ENCODE assay signal across 36 cellular contexts in genomic region chr19:436413-436950, GRCh38. TPM values are rescaled to one million over a fixed set of nuclear protein-coding genes. Genes with fewer than 3 reads are reported as not detected.
"Had no signal": no experiment of that assay in that cellular context is flagged by ENCODE, and none has a peak within 500 bp of the region (broad histone marks: within the 10 kb centered on the region; RNA-seq: fewer than 3 reads in every experiment).

No MANE protein-coding gene starts in this region.

- H3K4me3 ChIP-seq: ascending aorta, breast epithelium, PC-9 had no signal

- H3K4me3 Mint-ChIP-seq: activated B cell treated with CpG ODN at 0.5 μM for 24 hours; activated CD4-positive, alpha-beta memory T cell treated with anti-CD3 and anti-CD28 coated beads, Interleukin-2, amount 10 ng/mL, durations not matched to agents 7 days and 5 days; activated CD8-positive, alpha-beta memory T cell treated with anti-CD3 and anti-CD28 coated beads, Interleukin-2, amount 10 ng/mL, durations not matched to agents 7 days and 5 days; activated naive CD8-positive, alpha-beta T cell treated with anti-CD3 and anti-CD28 coated beads for 36 hours; T-cell had no signal

- H3K4me1 ChIP-seq: ascending aorta, breast epithelium had no signal

- H3K4me2 ChIP-seq: KMS-11, PC-9 had no signal

- H3K27me3 ChIP-seq: ascending aorta, breast epithelium had no signal

- H3K9me3 ChIP-seq: ascending aorta, breast epithelium had no signal

- H3K27me3 Mint-ChIP-seq: activated CD4-positive, alpha-beta memory T cell treated with anti-CD3 and anti-CD28 coated beads, Interleukin-2, amount 10 ng/mL, durations not matched to agents 7 days and 5 days; activated CD8-positive, alpha-beta memory T cell treated with anti-CD3 and anti-CD28 coated beads, Interleukin-2, amount 10 ng/mL, durations not matched to agents 7 days and 5 days had no signal

- DNase-seq: activated B cell treated with CpG ODN at 0.5 μM for 24 hours; activated CD4-positive, alpha-beta memory T cell treated with anti-CD3 and anti-CD28 coated beads, Interleukin-2, amount 10 ng/mL, durations not matched to agents 7 days and 5 days; activated CD4-positive, alpha-beta T cell treated with anti-CD3 and anti-CD28 coated beads for 4 hours; activated CD4-positive, CD25-positive, alpha-beta regulatory T cell treated with anti-CD3 and anti-CD28 coated beads, Interleukin-2, amount 50 U/mL, for 72 hours; activated CD8-positive, alpha-beta memory T cell treated with anti-CD3 and anti-CD28 coated beads for 24 hours; activated CD8-positive, alpha-beta memory T cell treated with anti-CD3 and anti-CD28 coated beads, Interleukin-2, amount 10 ng/mL, durations not matched to agents 7 days and 5 days; activated CD8-positive, alpha-beta memory T cell treated with anti-CD3 and anti-CD28 coated beads, Interleukin-2, amount 50 U/mL, for 48 hours; activated effector memory CD4-positive, alpha-beta T cell treated with Interleukin-2 at 50 U/mL for 16 hours; activated naive CD4-positive, alpha-beta T cell; activated naive CD4-positive, alpha-beta T cell treated with anti-CD3 and anti-CD28 coated beads, Interleukin-2, amount 50 U/mL, for 16 hours; activated naive CD8-positive, alpha-beta T cell treated with anti-CD3 and anti-CD28 coated beads for 36 hours; activated T-cell treated with anti-CD3 and anti-CD28 coated beads, Interleukin-2, amount 50 U/mL, for 48 hours; amniotic stem cell; MM.1S; MV-4-11; NCI-H1092; NCI-H1436 treated with DMSO at 0.1 percent for 48 hours; NCI-H1694 treated with DMSO at 0.1 percent for 48 hours; NCI-H2029; NCI-H345; NCI-H524 treated with DMSO at 0.1 percent for 48 hours; PC-9; SIG-M5; T-cell; T-helper 2 cell; T-helper 9 cell had no signal

- H3K9ac ChIP-seq: KMS-11 had no signal

- H3K9me3 Mint-ChIP-seq: activated B cell treated with CpG ODN at 0.5 μM for 24 hours; activated CD4-positive, alpha-beta memory T cell treated with anti-CD3 and anti-CD28 coated beads, Interleukin-2, amount 10 ng/mL, durations not matched to agents 7 days and 5 days; activated naive CD8-positive, alpha-beta T cell treated with anti-CD3 and anti-CD28 coated beads for 36 hours; T-cell had no signal

- H3K27ac ChIP-seq: ascending aorta, breast epithelium, KMS-11, PC-9, RWPE1, VCaP had no signal

- FAIRE-seq: RCC 7860 had no signal

- ATAC-seq: activated CD8-positive, alpha-beta memory T cell treated with anti-CD3 and anti-CD28 coated beads, Interleukin-2, amount 10 ng/mL, durations not matched to agents 7 days and 5 days; Right ventricle myocardium inferior; SK-N-SH treated with all-trans-retinoic acid at 6 μM for 48 hours; T-cell had no signal

- H3K4me1 Mint-ChIP-seq: activated B cell treated with CpG ODN at 0.5 μM for 24 hours; activated CD4-positive, alpha-beta memory T cell treated with anti-CD3 and anti-CD28 coated beads, Interleukin-2, amount 10 ng/mL, durations not matched to agents 7 days and 5 days; activated CD8-positive, alpha-beta memory T cell treated with anti-CD3 and anti-CD28 coated beads, Interleukin-2, amount 10 ng/mL, durations not matched to agents 7 days and 5 days; activated naive CD8-positive, alpha-beta T cell treated with anti-CD3 and anti-CD28 coated beads for 36 hours; T-cell had no signal

- H3K36me3 Mint-ChIP-seq: activated CD8-positive, alpha-beta memory T cell treated with anti-CD3 and anti-CD28 coated beads, Interleukin-2, amount 10 ng/mL, durations not matched to agents 7 days and 5 days; activated naive CD8-positive, alpha-beta T cell treated with anti-CD3 and anti-CD28 coated beads for 36 hours; T-cell had no signal

- H3K36me3 ChIP-seq: ascending aorta, breast epithelium had no signal

- H2AFZ ChIP-seq: PC-9 had no signal

- H3K27ac Mint-ChIP-seq: activated B cell treated with CpG ODN at 0.5 μM for 24 hours; activated CD4-positive, alpha-beta memory T cell treated with anti-CD3 and anti-CD28 coated beads, Interleukin-2, amount 10 ng/mL, durations not matched to agents 7 days and 5 days; activated CD8-positive, alpha-beta memory T cell treated with anti-CD3 and anti-CD28 coated beads, Interleukin-2, amount 10 ng/mL, durations not matched to agents 7 days and 5 days; activated naive CD8-positive, alpha-beta T cell treated with anti-CD3 and anti-CD28 coated beads for 36 hours; T-cell had no signal

RNA-seq across cellular contexts. Expression of gene SHC2, which starts 24.4 kb away (rescaled TPM):
- total RNA-seq: activated B cell treated with CpG ODN at 0.5 μM for 24 hours; activated CD4-positive, alpha-beta memory T cell treated with anti-CD3 and anti-CD28 coated beads, Interleukin-2, amount 10 ng/mL, durations not matched to agents 7 days and 5 days; activated CD8-positive, alpha-beta memory T cell treated with anti-CD3 and anti-CD28 coated beads, Interleukin-2, amount 10 ng/mL, durations not matched to agents 7 days and 5 days had no signal

RNA-seq across cellular contexts. Expression of gene C2CD4C, which starts 27.5 kb away (rescaled TPM):
- total RNA-seq: activated B cell treated with CpG ODN at 0.5 μM for 24 hours; activated CD8-positive, alpha-beta memory T cell treated with anti-CD3 and anti-CD28 coated beads, Interleukin-2, amount 10 ng/mL, durations not matched to agents 7 days and 5 days had no signal

RNA-seq across cellular contexts. Expression of gene MADCAM1, which starts 59.8 kb away (rescaled TPM):
- total RNA-seq: ascending aorta, NCI-H460, SK-MEL-5 had no signal
